ENCODE assay signal across 16 cellular contexts in the genomic region with DNA sequence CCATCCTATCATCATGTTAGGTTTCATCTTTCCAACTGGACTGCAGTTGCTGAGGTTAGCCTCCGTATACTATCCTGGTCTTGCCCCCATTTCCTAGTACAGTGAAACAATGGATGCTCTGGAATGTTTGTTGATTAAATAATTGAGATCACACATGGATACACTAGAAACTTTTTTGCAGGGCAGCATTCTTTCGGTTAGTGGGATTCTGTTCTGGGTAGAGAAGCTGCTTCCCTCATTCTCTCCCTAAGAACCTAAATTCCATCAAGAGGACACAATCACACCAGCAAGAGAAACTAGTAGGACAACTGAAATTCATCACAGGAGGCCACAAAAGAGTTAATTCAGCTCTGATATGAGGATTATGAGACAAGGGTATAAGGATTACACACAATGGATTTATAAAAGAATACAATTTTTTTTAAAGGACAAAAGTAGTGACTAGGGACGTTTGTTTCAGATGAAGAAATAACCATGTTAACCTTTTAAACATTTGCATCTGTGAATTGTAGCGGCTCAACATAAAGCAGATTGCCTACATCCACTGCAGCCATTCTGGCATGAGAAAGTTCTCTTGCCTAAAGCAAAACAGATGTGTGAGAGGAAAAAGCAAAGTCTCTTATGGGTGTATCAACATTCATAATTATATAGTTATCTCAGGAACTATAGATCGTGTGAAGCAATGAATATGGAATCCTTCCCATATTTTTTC.
"Had no signal": no experiment of that assay in that cellular context is flagged by ENCODE, and none has a peak within 500 bp of the region (broad histone marks: within the 10 kb centered on the region; RNA-seq: fewer than 3 reads in every experiment).

No MANE protein-coding gene starts in this region.

- DNase-seq: activated CD4-positive, alpha-beta T cell treated with anti-CD3 and anti-CD28 coated beads, Interleukin-2, amount 50 U/mL, for 4 hours; activated CD4-positive, CD25-positive, alpha-beta regulatory T cell treated with anti-CD3 and anti-CD28 coated beads, Interleukin-2, amount 50 U/mL, for 72 hours; activated effector memory CD4-positive, alpha-beta T cell treated with anti-CD3 and anti-CD28 coated beads, Interleukin-2, amount 50 U/mL, for 16 hours; activated T-cell treated with anti-CD3 and anti-CD28 coated beads, Interleukin-2, amount 50 U/mL, for 24 hours; amygdala; left cardiac atrium; lower lobe of right lung; midbrain; spleen; stimulated activated CD4-positive, alpha-beta T cell treated with anti-CD3 and anti-CD28 coated beads, Interleukin-1b, Interleukin-23, amount 100 ng/mL, for 48 hours; T-helper 2 cell had no signal

- H3K4me1 ChIP-seq: lower lobe of right lung, spleen, tibial nerve had no signal

- H3K27ac ChIP-seq: lower lobe of right lung, neutrophil, right atrium auricular region, spleen, tibial nerve had no signal

- H3K27ac Mint-ChIP-seq: activated T-cell treated with anti-CD3 and anti-CD28 coated beads, Interleukin-2, amount 50 U/mL, for 24 hours; stimulated activated memory B cell treated with anti-CD40 and anti-IgM and Interleukin-4, amounts not matched to agents 10 μg/mL and 1 μg/mL and 100 μg/mL, for 72 hours had no signal

- H3K36me3 Mint-ChIP-seq: activated naive CD4-positive, alpha-beta T cell treated with anti-CD3 and anti-CD28 coated beads, Interleukin-2, amount 50 U/mL, for 72 hours had no signal

- H3K27me3 Mint-ChIP-seq: activated T-cell treated with anti-CD3 and anti-CD28 coated beads, Interleukin-2, amount 50 U/mL, for 24 hours; stimulated activated memory B cell treated with anti-CD40 and anti-IgM and Interleukin-4, amounts not matched to agents 10 μg/mL and 1 μg/mL and 100 μg/mL, for 72 hours had no signal

- H3K4me3 Mint-ChIP-seq: activated T-cell treated with anti-CD3 and anti-CD28 coated beads, Interleukin-2, amount 50 U/mL, for 24 hours; stimulated activated memory B cell treated with anti-CD40 and anti-IgM and Interleukin-4, amounts not matched to agents 10 μg/mL and 1 μg/mL and 100 μg/mL, for 72 hours had no signal

- H3K9me3 ChIP-seq: lower lobe of right lung, neutrophil, right atrium auricular region, spleen, tibial nerve had no signal

- H3K27me3 ChIP-seq: neutrophil, right atrium auricular region, spleen, tibial nerve had no signal

- H3K36me3 ChIP-seq: lower lobe of right lung, neutrophil, right atrium auricular region had no signal

- ATAC-seq: activated naive CD4-positive, alpha-beta T cell treated with anti-CD3 and anti-CD28 coated beads, Interleukin-2, amount 50 U/mL, for 72 hours; left cardiac atrium; lower lobe of right lung; stimulated activated memory B cell treated with anti-CD40 and anti-IgM and Interleukin-4, amounts not matched to agents 10 μg/mL and 1 μg/mL and 100 μg/mL, for 72 hours had no signal

- H3K9me3 Mint-ChIP-seq: activated naive CD4-positive, alpha-beta T cell treated with anti-CD3 and anti-CD28 coated beads, Interleukin-2, amount 50 U/mL, for 72 hours; activated T-cell treated with anti-CD3 and anti-CD28 coated beads, Interleukin-2, amount 50 U/mL, for 24 hours; stimulated activated memory B cell treated with anti-CD40 and anti-IgM and Interleukin-4, amounts not matched to agents 10 μg/mL and 1 μg/mL and 100 μg/mL, for 72 hours had no signal

- H3K4me3 ChIP-seq: lower lobe of right lung, right atrium auricular region, spleen, tibial nerve had no signal
